ENCODE assay signal across 1 cellular context in genomic region chr6:15520616-15521203, GRCh38.
TF ChIP-seq lines count a peak whose summit lies in the region.

No MANE protein-coding gene starts in this region.

TF ChIP-seq in GM23338, 12 proteins besides CTCF, POLR2A, EP300 and RAD21:
- no peak for TF ChIP-seq ZNF462 (CRISPR knock-in tag; IDR thresholded peaks at IDR 0.05)
- TF ChIP-seq ETS1 (IDR thresholded peaks at IDR 0.05) = no peak
- TF ChIP-seq ZNF114 (CRISPR knock-in tag; IDR thresholded peaks at IDR 0.05) = no peak
- TF ChIP-seq POLR2AphosphoS5 (IDR thresholded peaks at IDR 0.05; ENCODE audit: low read depth) = no peak
- no peak for TF ChIP-seq EZH2 (IDR thresholded peaks at IDR 0.05; ENCODE audit: low read depth, unreplicated experiment)
